14 cellular contexts compared by ENCODE assay signal in genomic region chr7:84040365-84040764, GRCh38.
DNase-seq lines count a peak whose midpoint lies in the region; ATAC-seq and TF ChIP-seq lines count a peak whose summit lies in the region.
"Had no signal": no experiment of that assay in that cellular context is flagged by ENCODE, and none has a peak within 500 bp of the region (broad histone marks: within the 10 kb centered on the region; RNA-seq: fewer than 3 reads in every experiment).

No MANE protein-coding gene starts in this region.

- no peak overlapping the region for H4K91ac ChIP-seq in IMR-90 (ENCODE audit: insufficient read depth, low read depth, low read length)

- in situ Hi-C loops in IMR-90 (cut with MboI; ENCODE audit: low sequenced_read_pairs) (no loop called here), brain microvascular endothelial cell (cut with HindIII; ENCODE audit: low pct_ligation_motif_present, low sequenced_read_pairs) (no loop called here)

- H3K27me3 ChIP-seq in IMR-90 (ENCODE audit: control insufficient read depth, insufficient read depth, low read length) (no peaks in the 10 kb centered on the region), endodermal cell (ENCODE audit: control insufficient read depth, insufficient read depth, low read length, poor library complexity, severe bottlenecking) (no peaks in the 10 kb centered on the region), psoas muscle (ENCODE audit: insufficient read depth in 3 of 3, low read length in 2 of 3) (no peaks in the 10 kb centered on the region), brain microvascular endothelial cell (replicated peaks) (no peaks in the 10 kb centered on the region)

- CTCF ChIA-PET in IMR-90 (lab: Yijun Ruan, JAX), result no interaction called here

- intact Hi-C loops in IMR-90 (cut with micrococcal nuclease) (no loop called here), psoas muscle (cut with DNase I) (no loop called here)

- H2AK9ac ChIP-seq in IMR-90 (replicated peaks; ENCODE audit: low read depth, low read length, poor library complexity), result no peak overlapping the region

- H3K27ac ChIP-seq in IMR-90 (ENCODE audit: insufficient read depth, low read length) (no peak overlapping the region), endodermal cell (ENCODE audit: low read depth, low read length) (peak overlapping the region; percentile 66), psoas muscle (no peak overlapping the region), brain microvascular endothelial cell (no peak overlapping the region)
- H3K27ac ChIP-seq: KMS-11, SK-N-MC had no signal

- H3K4me1 Mint-ChIP-seq in endodermal cell, result peaks cover 17% of the 10 kb centered on the region
- H3K4me1 Mint-ChIP-seq: activated B cell treated with CpG ODN at 0.5 μM for 24 hours; CD8-positive, alpha-beta memory T cell; naive B cell had no signal

- no peak overlapping the region for H2AK5ac ChIP-seq in IMR-90 (ENCODE audit: low read depth, low read length)

- DNase-seq in IMR-90 (no peak), NCI-H748 (lab: John Stamatoyannopoulos, UW; ENCODE audit: unreplicated experiment) (peak; percentile 99), endodermal cell (peak; percentile 44), putamen (ENCODE audit: low spot score) (peak; percentile 68), psoas muscle (no peak), T-helper 2 cell (no peak), brain microvascular endothelial cell (no peak)
- DNase-seq: activated B cell treated with CpG ODN at 0.5 μM for 24 hours; CD8-positive, alpha-beta memory T cell; dermis blood vessel endothelial cell; kidney; naive B cell had no signal

- H3K9me3 ChIP-seq in IMR-90 (ENCODE audit: control insufficient read depth, insufficient read depth, low read length) (no peaks in the 10 kb centered on the region), endodermal cell (ENCODE audit: control insufficient read depth, low read length) (no peaks in the 10 kb centered on the region), psoas muscle (no peaks in the 10 kb centered on the region)

- H3K4me1 ChIP-seq in IMR-90 (ENCODE audit: control insufficient read depth, insufficient read depth, low read length), result peaks cover 6% of the 10 kb centered on the region
- peaks cover 3% of the 10 kb centered on the region for H3K4me1 ChIP-seq in endodermal cell (ENCODE audit: control insufficient read depth, insufficient read depth, low read length)
- no peaks in the 10 kb centered on the region for H3K4me1 ChIP-seq in psoas muscle

- peaks cover 6 to 41% of the 10 kb centered on the region in 2 experiments; a peak in 3 of 4 replicates for H3K79me1 ChIP-seq in IMR-90 (ENCODE audit: low read depth in 1 of 2, low read length in 2 of 2)

- no TSS peak for BruUV-seq in IMR-90 (replicated peaks; lab: Mats Ljungman, UMichigan)

- no peak for TF ChIP-seq POLR2A in IMR-90 (IDR thresholded peaks at IDR 0.05; ENCODE audit: low read depth, low read length)

- no peak overlapping the region for H2BK15ac ChIP-seq in IMR-90 (ENCODE audit: low read depth, low read length)

- peaks cover 14% of the 10 kb centered on the region for H3K36me3 ChIP-seq in IMR-90 (ENCODE audit: control insufficient read depth, insufficient read depth, low read length)
- H3K36me3 ChIP-seq in endodermal cell (ENCODE audit: control insufficient read depth, insufficient read depth, low read length), result peaks cover 8% of the 10 kb centered on the region
- no peaks in the 10 kb centered on the region for H3K36me3 ChIP-seq in psoas muscle (ENCODE audit: insufficient read depth in 1 of 2, low read depth in 1 of 2)
- no peaks in the 10 kb centered on the region for H3K36me3 ChIP-seq in brain microvascular endothelial cell (replicated peaks)

- H3K4me3 ChIP-seq in IMR-90 (ENCODE audit: insufficient read depth, low read depth, low read length) (no peak overlapping the region), endodermal cell (ENCODE audit: low read length) (no peak overlapping the region), psoas muscle (no peak overlapping the region), brain microvascular endothelial cell (ENCODE audit: low read depth, low read length) (no peak overlapping the region)
- H3K4me3 ChIP-seq: SK-N-MC had no signal

- H2BK20ac ChIP-seq in IMR-90 (ENCODE audit: low read depth, low read length), result no peak overlapping the region

- POLR2A ChIA-PET in IMR-90 (lab: Charles Lee; ENCODE audit: unreplicated experiment), result no interaction called here

- dilution Hi-C loops in IMR-90 (cut with HindIII; ENCODE audit: low sequenced_read_pairs, unreplicated experiment), result no loop called here

- peak overlapping the region in 1 of 2 experiments; percentile 28; a peak in 1 of 4 replicates for H4K8ac ChIP-seq in IMR-90 (ENCODE audit: low read depth in 2 of 2, low read length in 2 of 2)

- no peak overlapping the region for H2BK120ac ChIP-seq in IMR-90 (ENCODE audit: low read depth, low read length)

- 100% methylated on average over 1 of the region's 3 CpGs; no CpG with 5 or more reads in 1 of the 2 experiments for WGBS in IMR-90 (ENCODE audit: extremely low coverage in 2 of 2, insufficient read length in 1 of 2), 2 experiments
- WGBS in endodermal cell (ENCODE audit: insufficient coverage in 1 of 2, insufficient read length in 1 of 2), 2 experiments, result 72 to 74% methylated on average over 3 of the region's 3 CpGs
- WGBS in psoas muscle, 3 donors, result 84 to 93% (median 87%) methylated on average over 3 of the region's 3 CpGs

- TF ChIP-seq CTCF in IMR-90 (conservative IDR thresholded peaks at IDR 0.05; ENCODE audit: low read depth, low read length), result no peak
- TF ChIP-seq CTCF in endodermal cell (conservative IDR thresholded peaks at IDR 0.05), result no peak
- TF ChIP-seq CTCF in psoas muscle (IDR thresholded peaks at IDR 0.05), result no peak
- TF ChIP-seq CTCF in brain microvascular endothelial cell (IDR thresholded peaks at IDR 0.05; ENCODE audit: low read depth, low read length, missing control alignments), result no peak

- no peak overlapping the region for H3K23ac ChIP-seq in IMR-90 (ENCODE audit: low read depth, low read length)

- H3K4me3 Mint-ChIP-seq in endodermal cell, result no peak overlapping the region
- H3K4me3 Mint-ChIP-seq: activated B cell treated with CpG ODN at 0.5 μM for 24 hours; CD8-positive, alpha-beta memory T cell; naive B cell had no signal

- peaks cover 19% of the 10 kb centered on the region for H3K36me3 Mint-ChIP-seq in endodermal cell (ENCODE audit: low read depth)
- H3K36me3 Mint-ChIP-seq: CD8-positive, alpha-beta memory T cell; naive B cell had no signal

- no peak overlapping the region for H2AFZ ChIP-seq in IMR-90 (replicated peaks; ENCODE audit: low read length, poor library complexity)

- no peaks in the 10 kb centered on the region for H3K27me3 Mint-ChIP-seq in endodermal cell (ENCODE audit: insufficient read depth)
- H3K27me3 Mint-ChIP-seq: activated B cell treated with CpG ODN at 0.5 μM for 24 hours; CD8-positive, alpha-beta memory T cell; naive B cell had no signal

- peaks cover 5% of the 10 kb centered on the region for H3K9me1 ChIP-seq in IMR-90 (ENCODE audit: insufficient read depth, low read length)

- H4K20me1 ChIP-seq in IMR-90 (ENCODE audit: insufficient read depth, low read length), result no peaks in the 10 kb centered on the region

- no peak overlapping the region for H3K9ac ChIP-seq in IMR-90 (ENCODE audit: low read depth, low read length)
- no peak overlapping the region for H3K9ac ChIP-seq in endodermal cell (ENCODE audit: extremely low read depth, low read length, poor library complexity, severe bottlenecking)
- H3K9ac ChIP-seq: KMS-11 had no signal

- peak overlapping the region; percentile 72 for H3K27ac Mint-ChIP-seq in endodermal cell
- H3K27ac Mint-ChIP-seq: activated B cell treated with CpG ODN at 0.5 μM for 24 hours; CD8-positive, alpha-beta memory T cell; naive B cell had no signal

- H4K5ac ChIP-seq in IMR-90 (ENCODE audit: low read depth, low read length), result 0 out of 2 replicates have a peak overlapping the region, but pooled peaks have one; percentile 65

- peak overlapping the region; percentile 47; the same call in 1 of the 2 replicates for H3K18ac ChIP-seq in IMR-90 (ENCODE audit: low read depth, low read length)

- ATAC-seq in IMR-90 (ENCODE audit: low read depth) (no peak), psoas muscle (no peak)

- H3K4me2 ChIP-seq in IMR-90 (ENCODE audit: low read depth, low read length), result no peak overlapping the region
- H3K4me2 ChIP-seq: KMS-11 had no signal

- H3K9me3 Mint-ChIP-seq in endodermal cell, result no peaks in the 10 kb centered on the region
- H3K9me3 Mint-ChIP-seq: activated B cell treated with CpG ODN at 0.5 μM for 24 hours, naive B cell had no signal

- no peak for TF ChIP-seq RAD21 in IMR-90 (IDR thresholded peaks at IDR 0.05; ENCODE audit: low read length)

- H3K4ac ChIP-seq in IMR-90 (ENCODE audit: low read depth, low read length), result 0 out of 2 replicates have a peak overlapping the region, but pooled peaks have one; percentile 20

- no peak overlapping the region for H3K56ac ChIP-seq in IMR-90 (ENCODE audit: extremely low read depth, insufficient read depth, low read length)

- peak overlapping the region; percentile 37; the same call in 1 of the 2 replicates for H3K14ac ChIP-seq in IMR-90 (replicated peaks; ENCODE audit: low read depth, low read length)

- no peak overlapping the region for H2BK5ac ChIP-seq in IMR-90 (ENCODE audit: low read depth, low read length, poor library complexity, severe bottlenecking)

TF ChIP-seq in IMR-90, 13 proteins besides CTCF, POLR2A, EP300 and RAD21 (continues in another document):
- TF ChIP-seq CHD1 (IDR thresholded peaks at IDR 0.05; ENCODE audit: low read depth, low read length) (no peak), BHLHE40 (IDR thresholded peaks at IDR 0.05; ENCODE audit: low read depth, low read length) (no peak), MXI1 (IDR thresholded peaks at IDR 0.05; ENCODE audit: borderline replicate concordance, low read depth, low read length) (no peak), MAFK (IDR thresholded peaks at IDR 0.05; ENCODE audit: low read depth, low read length) (no peak), FOS (IDR thresholded peaks at IDR 0.05; ENCODE audit: low read depth, low read length) (no peak), USF2 (IDR thresholded peaks at IDR 0.05; ENCODE audit: low read depth, low read length) (no peak)

Comparison
In these comparisons a context has a peak if more than half of its experiments do, and no peak if none do; other contexts are left out.
1. DNase-seq: peak in NCI-H748 (single experiment), endodermal cell (single experiment) and putamen (single experiment); none in IMR-90 (single experiment), psoas muscle (0 of 2), T-helper 2 cell (0 of 5) and brain microvascular endothelial cell (single experiment).